Comparison of ENCODE assay signal across 9 cellular contexts in genomic region chr6:2710412-2710811, GRCh38.
"Had no signal": no experiment of that assay in that cellular context is flagged by ENCODE, and none has a peak within 500 bp of the region (broad histone marks: within the 10 kb centered on the region; RNA-seq: fewer than 3 reads in every experiment).

No MANE protein-coding gene starts in this region.

- H3K27ac Mint-ChIP-seq: GM23338, H9, HFFc6 had no signal

- H3K4me3 Mint-ChIP-seq: GM23338, H9, HFFc6 had no signal

- H2AFZ ChIP-seq: GM23338 had no signal

- FAIRE-seq: H1, H54 had no signal

- H3K4me3 ChIP-seq: GM23338 had no signal

- H3K4me2 ChIP-seq: GM23338 had no signal

- ATAC-seq: GM23338 had no signal

- H3K27ac ChIP-seq: HL-60 had no signal

- DNase-seq: H9, HCEC 1CT, HFFc6, IMR-90, KBM-7 had no signal
